In the genomic region with DNA sequence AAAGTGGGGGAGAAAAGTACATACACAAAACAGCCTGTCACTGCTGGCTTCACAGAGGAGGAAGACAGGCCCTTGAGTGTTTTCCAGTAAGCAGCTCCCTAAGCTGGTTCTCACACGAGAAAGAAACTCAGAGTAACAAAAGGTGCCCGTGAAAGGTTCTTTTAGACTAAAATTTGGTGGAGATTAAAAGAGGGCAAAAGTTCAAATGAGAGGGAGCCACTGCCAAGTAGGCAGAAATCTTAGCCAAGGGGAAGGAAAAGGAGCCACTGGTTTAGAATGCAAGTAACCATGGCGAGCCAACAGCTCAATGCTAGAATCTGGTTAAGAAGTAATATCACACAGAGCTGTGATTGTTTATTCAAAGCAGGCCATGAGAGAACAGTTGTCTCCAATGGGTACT, we compare ENCODE assay signal across 20 cellular contexts.
DNase-seq lines count a peak whose midpoint lies in the region; ATAC-seq and TF ChIP-seq lines count a peak whose summit lies in the region.
"Had no signal": no experiment of that assay in that cellular context is flagged by ENCODE, and none has a peak within 500 bp of the region (broad histone marks: within the 10 kb centered on the region; RNA-seq: fewer than 3 reads in every experiment).

No MANE protein-coding gene starts in this region.

- no peak for TF ChIP-seq EP300 in stomach (IDR thresholded peaks at IDR 0.05)

- intact Hi-C loops in stomach (cut with DNase I; ENCODE audit: low total_unique reads), result no loop called here

- no peak for ATAC-seq in HG02852 (IDR thresholded peaks at IDR 0.05; ENCODE audit: unreplicated experiment)
- ATAC-seq: T-helper 17 cell had no signal

- H3K36me3 ChIP-seq in stomach, result no peaks in the 10 kb centered on the region
- H3K36me3 ChIP-seq: colonic mucosa had no signal

- no peaks in the 10 kb centered on the region for H3K9me3 ChIP-seq in stomach
- H3K9me3 ChIP-seq: colonic mucosa had no signal

- H3K4me1 ChIP-seq in stomach, result peaks cover 5 to 40% (median 23%) of the 10 kb centered on the region in 4 donors
- H3K4me1 ChIP-seq: colonic mucosa had no signal

- TF ChIP-seq CTCF in choroid plexus epithelial cell (conservative IDR thresholded peaks at IDR 0.05; ENCODE audit: low read depth, low read length) (no peak), stomach (IDR thresholded peaks at IDR 0.05) (no peak)

- DNase-seq in COLO829 (ENCODE audit: low spot score) (peak; percentile 68), choroid plexus epithelial cell (ENCODE audit: low read depth) (peak; percentile 1), hypothalamus (lab: John Stamatoyannopoulos, UW) (peak in 27 of 51 donors; percentile 3 to 79 (median 44)), stomach (no peak), erythroblast (lab: John Stamatoyannopoulos, UW) (no peak), mucosa of gallbladder (ENCODE audit: low spot score) (no peak)
- DNase-seq in activated CD4-positive, CD25-positive, alpha-beta regulatory T cell (lab: John Stamatoyannopoulos, UW), result no peak
- DNase-seq: ACHN; activated effector memory CD4-positive, alpha-beta T cell treated with Interleukin-2 at 50 U/mL for 16 hours; CD8-positive, alpha-beta memory T cell; colonic mucosa; EL; immature natural killer cell; KBM-7; NCI-H1105 treated with DMSO at 0.1 percent for 48 hours; occipital lobe; SHP77; stimulated activated CD4-positive, alpha-beta T cell treated with anti-CD3 and anti-CD28 coated beads, Interleukin-4, amount 100 ng/mL, for 4 hours; T-helper 17 cell had no signal

- TF ChIP-seq POLR2A in stomach (IDR thresholded peaks at IDR 0.05), result no peak
- TF ChIP-seq POLR2A in erythroblast (IDR thresholded peaks at IDR 0.05; ENCODE audit: low read length), result no peak

- H3K4me3 ChIP-seq in choroid plexus epithelial cell (ENCODE audit: low read depth, low read length) (no peak overlapping the region), stomach (no peak overlapping the region)
- H3K4me3 ChIP-seq: colonic mucosa had no signal

- WGBS in stomach, 5 donors, result 13 to 31% (median 20%) methylated on average over 3 of the region's 3 CpGs

- H3K27me3 ChIP-seq in stomach, result no peaks in the 10 kb centered on the region
- H3K27me3 ChIP-seq: colonic mucosa had no signal

- peak overlapping the region in 3 of 5 donors; percentile 58 to 73 (median 66) for H3K27ac ChIP-seq in stomach
- H3K27ac ChIP-seq: colonic mucosa had no signal

Comparison
In these comparisons a context has a peak if more than half of its experiments do, and no peak if none do; other contexts are left out.
1. DNase-seq: peak in COLO829 (single experiment), choroid plexus epithelial cell (single experiment) and hypothalamus (27 of 51); none in stomach (single experiment), erythroblast (0 of 2), mucosa of gallbladder (single experiment) and activated CD4-positive, CD25-positive, alpha-beta regulatory T cell (0 of 4).